Comparison of ENCODE assay signal across 8 cellular contexts in the genomic region with DNA sequence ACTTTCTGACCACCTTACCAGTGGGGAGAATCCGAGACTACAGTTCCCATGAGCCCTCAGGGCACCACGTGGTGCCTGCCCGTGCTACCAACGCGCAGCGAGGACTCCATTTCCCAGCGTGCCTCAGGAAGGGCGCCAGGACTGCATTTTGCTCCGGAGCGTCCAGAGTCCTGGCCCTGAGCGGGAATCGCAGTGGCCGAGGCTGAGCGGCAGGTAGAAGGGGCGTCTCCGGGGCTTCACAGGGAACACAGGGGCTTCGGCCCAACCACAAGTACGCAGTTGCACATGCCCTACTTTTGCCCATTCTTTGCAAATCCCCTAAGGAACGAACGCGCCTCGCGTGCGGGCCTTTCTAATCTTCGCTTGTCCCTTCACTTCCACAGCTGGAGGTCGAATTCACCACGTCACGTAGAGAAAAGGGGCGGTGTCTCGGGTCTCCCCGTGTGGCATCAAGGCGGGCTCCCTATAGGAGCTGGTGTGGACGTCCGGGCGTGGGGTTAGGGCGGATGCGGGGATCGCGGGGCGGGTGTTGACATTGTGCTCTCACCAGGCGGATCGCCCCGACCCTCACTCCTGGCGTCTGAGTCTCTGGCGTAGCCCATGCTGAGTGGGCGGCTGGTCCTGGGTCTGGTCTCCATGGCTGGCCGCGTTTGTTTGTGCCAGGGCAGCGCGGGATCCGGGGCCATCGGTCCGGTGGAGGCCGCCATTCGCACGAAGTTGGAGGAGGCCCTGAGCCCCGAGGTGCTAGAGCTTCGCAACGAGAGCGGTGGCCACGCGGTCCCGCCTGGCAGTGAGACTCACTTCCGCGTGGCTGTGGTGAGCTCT. TPM values are rescaled to one million over a fixed set of nuclear protein-coding genes. Genes with fewer than 3 reads are reported as not detected.
DNase-seq lines count a peak whose midpoint lies in the region; ATAC-seq and TF ChIP-seq lines count a peak whose summit lies in the region.

A gene with protein sequence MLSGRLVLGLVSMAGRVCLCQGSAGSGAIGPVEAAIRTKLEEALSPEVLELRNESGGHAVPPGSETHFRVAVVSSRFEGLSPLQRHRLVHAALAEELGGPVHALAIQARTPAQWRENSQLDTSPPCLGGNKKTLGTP (plus strand): TSS at position 109 of the 825 bp plus-strand sequence. CDS start 492 bp downstream, at position 601.

- intact Hi-C loops in dendritic cell treated with granulocyte-macrophage colony-stimulating factor and Interleukin-4, amounts not matched to agents 40 ng/mL and 50 ng/mL, for 4 days (cut with micrococcal nuclease), result loop anchor here (1.0 kb wide), 2 partner anchors 11 to 28 kb away; a partner anchor contains a TSS

- TF ChIP-seq CTCF in AG09309 (IDR thresholded peaks at IDR 0.05; ENCODE audit: control insufficient read depth, insufficient read depth, low read depth, low read length, missing control alignments), result no peak

- peaks cover 11% of the 10 kb centered on the region for H3K9me3 Mint-ChIP-seq in dendritic cell treated with granulocyte-macrophage colony-stimulating factor and Interleukin-4, amounts not matched to agents 40 ng/mL and 50 ng/mL, for 4 days

- DNase-seq in AG09309 (ENCODE audit: low read depth) (no peak), NCI-H524 treated with DMSO at 0.1 percent for 48 hours (lab: John Stamatoyannopoulos, UW) (peak; percentile 16), left lobe of liver (ENCODE audit: low spot score) (peak; percentile 95)
- DNase-seq in activated CD4-positive, alpha-beta T cell treated with anti-CD3 and anti-CD28 coated beads, Interleukin-2, amount 50 U/mL, for 24 hours (ENCODE audit: low read depth in 1 of 2, low spot score in 1 of 2), result peak; percentile 54 to 79
- peak; percentile 76 for DNase-seq in stimulated activated CD4-positive, alpha-beta T cell treated with anti-CD3 and anti-CD28 coated beads, Interleukin-2, amount 100 ng/mL, for 4 hours (ENCODE audit: low read depth)

- peaks cover 6% of the 10 kb centered on the region for H3K36me3 Mint-ChIP-seq in dendritic cell treated with granulocyte-macrophage colony-stimulating factor and Interleukin-4, amounts not matched to agents 40 ng/mL and 50 ng/mL, for 4 days (ENCODE audit: low read depth)

- H3K27ac Mint-ChIP-seq in dendritic cell treated with granulocyte-macrophage colony-stimulating factor and Interleukin-4, amounts not matched to agents 40 ng/mL and 50 ng/mL, for 4 days, result peak within 1 kb of the TSS; percentile 88

- ATAC-seq in HG03442 (IDR thresholded peaks at IDR 0.05; ENCODE audit: unreplicated experiment), result peak; percentile 94
- peak; percentile 99 for ATAC-seq in left lobe of liver

- no peaks in the 10 kb centered on the region for H3K27me3 Mint-ChIP-seq in dendritic cell treated with granulocyte-macrophage colony-stimulating factor and Interleukin-4, amounts not matched to agents 40 ng/mL and 50 ng/mL, for 4 days

- peak within 1 kb of the TSS; percentile 80 for H3K4me3 Mint-ChIP-seq in dendritic cell treated with granulocyte-macrophage colony-stimulating factor and Interleukin-4, amounts not matched to agents 40 ng/mL and 50 ng/mL, for 4 days

- TF ChIP-seq POLR2A in GM19099 (IDR thresholded peaks at IDR 0.05; ENCODE audit: extremely low read depth, insufficient read length, low read depth), result peak; percentile 75

- peaks cover 22% of the 10 kb centered on the region for H3K4me1 Mint-ChIP-seq in dendritic cell treated with granulocyte-macrophage colony-stimulating factor and Interleukin-4, amounts not matched to agents 40 ng/mL and 50 ng/mL, for 4 days (ENCODE audit: low read depth)

- H3K4me3 ChIP-seq in AG09309 (ENCODE audit: control insufficient read depth, low read depth, low read length), result peak within 1 kb of the TSS; percentile 59

RNA-seq across cellular contexts. Expression of the gene that starts here (rescaled TPM):
- total RNA-seq in left lobe of liver, result 13.8 TPM
